Comparison of ENCODE assay signal across 1 cellular context in genomic region chr6:151408858-151409257, GRCh38.
TF ChIP-seq lines count a peak whose summit lies in the region.

No MANE protein-coding gene starts in this region.

TF ChIP-seq in GM23338, 12 proteins besides CTCF, POLR2A, EP300 and RAD21:
- TF ChIP-seq NANOG (IDR thresholded peaks at IDR 0.05; ENCODE audit: borderline replicate concordance): no peak
- TF ChIP-seq JUNB (IDR thresholded peaks at IDR 0.05; ENCODE audit: unreplicated experiment): no peak
